ENCODE assay signal across 8 cellular contexts in the genomic region with DNA sequence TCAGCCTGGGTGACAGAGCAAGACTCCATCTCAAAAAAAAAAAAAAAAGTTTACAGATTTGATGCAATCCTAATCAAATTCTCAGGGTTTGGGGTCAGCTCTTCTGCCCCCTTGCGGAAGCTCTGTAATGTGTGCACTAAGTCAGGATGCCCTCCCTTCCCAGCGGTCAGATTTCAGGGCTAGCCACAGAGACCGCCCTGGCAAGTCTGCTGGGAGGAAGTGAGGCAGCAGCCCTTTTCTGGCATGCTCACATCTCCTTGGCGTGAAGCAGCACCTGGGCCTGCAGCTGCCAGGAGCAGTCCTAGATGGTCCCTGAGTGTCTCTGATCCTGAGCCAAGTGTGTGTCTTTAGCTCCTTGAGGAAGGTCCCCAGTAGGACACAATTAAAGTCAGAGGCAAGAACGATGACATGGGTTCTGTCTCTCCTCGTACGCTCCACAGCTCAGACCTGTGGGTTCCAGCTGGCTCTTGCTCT. TPM values are rescaled to one million over a fixed set of nuclear protein-coding genes. Genes with fewer than 3 reads are reported as not detected.
DNase-seq lines count a peak whose midpoint lies in the region; ATAC-seq, FAIRE-seq and TF ChIP-seq lines count a peak whose summit lies in the region.

No MANE protein-coding gene starts in this region.

- BruUV-seq in Calu3 (replicated peaks; lab: Mats Ljungman, UMichigan) = no TSS peak

- no peaks in the 10 kb centered on the region for H3K4me1 ChIP-seq in breast epithelium

- H3K36me3 ChIP-seq in breast epithelium = no peaks in the 10 kb centered on the region

- H3K27me3 Mint-ChIP-seq in Calu3 (ENCODE audit: unreplicated experiment) = no peaks in the 10 kb centered on the region

- H3K9me3 Mint-ChIP-seq in Calu3 (ENCODE audit: low read depth, unreplicated experiment) = peaks cover 2% of the 10 kb centered on the region

- no peak overlapping the region for H3K27ac Mint-ChIP-seq in Calu3 (ENCODE audit: unreplicated experiment)

- H3K4me3 Mint-ChIP-seq in Calu3 (ENCODE audit: low read depth, unreplicated experiment) = no peak overlapping the region

- no peak for TF ChIP-seq POLR2A in breast epithelium (IDR thresholded peaks at IDR 0.05)

- H3K27ac ChIP-seq in breast epithelium = peak overlapping the region in 1 of 2 donors; percentile 48

- FAIRE-seq in islet of Langerhans (lab: Jason Lieb, UNC) = peak; percentile 70

- H3K9me3 ChIP-seq in breast epithelium = no peaks in the 10 kb centered on the region

- TF ChIP-seq CTCF in Calu3 (IDR thresholded peaks at IDR 0.05; ENCODE audit: unreplicated experiment) (peak; percentile 76), WI38 (IDR thresholded peaks at IDR 0.05; ENCODE audit: low read depth, low read length) (peak; percentile 69), breast epithelium (IDR thresholded peaks at IDR 0.05) (peak; percentile 72 to 82 (median 73))

- no peaks in the 10 kb centered on the region for H3K27me3 ChIP-seq in breast epithelium

- ATAC-seq in GM21825 (IDR thresholded peaks at IDR 0.05; ENCODE audit: unreplicated experiment) (peak; percentile 84), GM18870 (IDR thresholded peaks at IDR 0.05; ENCODE audit: unreplicated experiment) (no peak)

- no peaks in the 10 kb centered on the region for H3K4me1 Mint-ChIP-seq in Calu3 (ENCODE audit: low read depth, unreplicated experiment)

- CTCF ChIA-PET in Calu3 (lab: Charles Lee) = interaction anchor here (0.6 to 2.9 kb wide), 15 partner anchors 18 to 1092 kb away, joined by 3 to 33 read pairs (median 6); partner anchors contain the start of genes APOBEC3B and CBX6

- DNase-seq in Calu3 (peak; percentile 85), NCI-H1694 treated with DMSO at 0.1 percent for 48 hours (lab: John Stamatoyannopoulos, UW) (peak; percentile 44), breast epithelium (ENCODE audit: low spot score in 2 of 2) (peak; percentile 66 to 77)
- peak; percentile 47 to 60 for DNase-seq in stimulated activated CD4-positive, alpha-beta T cell treated with anti-CD3 and anti-CD28 coated beads, Interleukin-1b, Interleukin-23, amount 100 ng/mL, for 4 hours (ENCODE audit: low read depth in 2 of 2)

- H3K4me3 ChIP-seq in WI38 (ENCODE audit: low read depth, low read length) (no peak overlapping the region), breast epithelium (no peak overlapping the region)

- peaks cover 3% of the 10 kb centered on the region for H3K36me3 Mint-ChIP-seq in Calu3 (ENCODE audit: insufficient read depth, unreplicated experiment)

- intact Hi-C loops in Calu3 (cut with micrococcal nuclease; ENCODE audit: unreplicated experiment) (loop anchor here (1.0 kb wide), 2 partner anchors 78 to 133 kb away; no protein-coding TSS in a partner anchor), breast epithelium (cut with DNase I; ENCODE audit: low total_unique reads) (loop anchor here (10.0 kb wide), 1 partner anchor 312 kb away; the partner anchor contains the start of gene RPL3)

RNA-seq across cellular contexts. Expression of gene APOBEC3C, which starts 10.9 kb away (rescaled TPM):
- total RNA-seq in Calu3 (2022) (22.2 and 23.7 TPM in 2 replicates), breast epithelium (1 to 10 TPM; 6.9 to 9.5 (median 7.0) TPM)

RNA-seq across cellular contexts. Expression of gene APOBEC3D, which starts 17.7 kb away (rescaled TPM):
- total RNA-seq in Calu3 (2022) (1.1 and 1.8 TPM in 2 replicates), breast epithelium (1 to 10 TPM; 1.3 to 4.0 (median 3.9) TPM)

RNA-seq across cellular contexts. Expression of gene APOBEC3B, which starts 21.1 kb away (rescaled TPM):
- total RNA-seq in Calu3 (2022) (43.2 and 43.3 TPM in 2 replicates), breast epithelium (1 to 10 TPM in 1 of 3 donors, under 1 TPM in 1, not detected in 1; 0.33 to 2.2 TPM)

RNA-seq across cellular contexts. Expression of gene APOBEC3F, which starts 37.5 kb away (rescaled TPM):
- total RNA-seq in Calu3 (2022) = 22.2 and 24.1 TPM in 2 replicates
- total RNA-seq in breast epithelium = 1 to 10 TPM; 1.9 to 7.9 (median 5.9) TPM

RNA-seq across cellular contexts. Expression of gene APOBEC3A, which starts 45.8 kb away (rescaled TPM):
- not detected in 2 replicates for total RNA-seq in Calu3 (2022)
- under 1 TPM in 1 of 3 donors, not detected in 2; 0.44 TPM for total RNA-seq in breast epithelium

Comparison
In these comparisons a context has a peak if more than half of its experiments do, and no peak if none do; other contexts are left out.
1. RNA of gene APOBEC3B, which starts 21.1 kb away (total RNA-seq): 43.2 to 43.3 TPM in Calu3; 0.33 to 2.2 TPM in breast epithelium; every median in the first group is over 10 times any median in the second.
2. Peak in every context shown above with its lines, with median percentiles within 50 percentile points of each other: DNase-seq and CTCF ChIP-seq.